29 cellular contexts compared by ENCODE assay signal in genomic region chr15:90227816-90228772, GRCh38. TPM values are rescaled to one million over a fixed set of nuclear protein-coding genes. Genes with fewer than 3 reads are reported as not detected.
DNase-seq lines count a peak whose midpoint lies in the region; ATAC-seq and TF ChIP-seq lines count a peak whose summit lies in the region.
"Had no signal": no experiment of that assay in that cellular context is flagged by ENCODE, and none has a peak within 500 bp of the region (broad histone marks: within the 10 kb centered on the region; RNA-seq: fewer than 3 reads in every experiment).

No MANE protein-coding gene starts in this region.

- H3K9me3 ChIP-seq in left ventricle myocardium inferior (replicated peaks): no peaks in the 10 kb centered on the region
- no peaks in the 10 kb centered on the region for H3K9me3 ChIP-seq in right atrium auricular region
- no peaks in the 10 kb centered on the region for H3K9me3 ChIP-seq in body of pancreas
- no peaks in the 10 kb centered on the region for H3K9me3 ChIP-seq in ovary
- H3K9me3 ChIP-seq: adrenal gland, heart left ventricle, MG63 had no signal

- WGBS in body of pancreas, 2 donors: 47 to 48% methylated on average over 16 to 36 of the region's 38 CpGs
- WGBS in ovary, 3 donors: 63 to 78% (median 73%) methylated on average over 28 to 38 of the region's 38 CpGs

- peak overlapping the region in 1 of 8 donors; percentile 47 for H3K4me3 Mint-ChIP-seq in naive B cell
- no peak overlapping the region for H3K4me3 Mint-ChIP-seq in chondrocyte (ENCODE audit: unreplicated experiment)
- H3K4me3 Mint-ChIP-seq: activated T-cell treated with anti-CD3 and anti-CD28 coated beads, Interleukin-2, amount 50 U/mL, for 72 hours; brain; stimulated activated naive CD8-positive, alpha-beta T cell treated with anti-CD3 and anti-CD28 coated beads, Interleukin-15, Interleukin-2, amounts not matched to agents 100 ng/mL and 50 ng/mL, for 24 hours had no signal

- H3K4me1 ChIP-seq in left ventricle myocardium inferior (peaks cover 48% of the 10 kb centered on the region), right atrium auricular region (peaks cover 0 to 43% of the 10 kb centered on the region in 2 donors), body of pancreas (peaks cover 66% of the 10 kb centered on the region), ovary (ENCODE audit: insufficient read depth) (peaks cover 3% of the 10 kb centered on the region)

- TF ChIP-seq CTCF in left ventricle myocardium inferior (IDR thresholded peaks at IDR 0.05; ENCODE audit: borderline replicate concordance): no peak
- TF ChIP-seq CTCF in right atrium auricular region (IDR thresholded peaks at IDR 0.05): no peak
- peak in 1 of 7 experiments; percentile 26 for TF ChIP-seq CTCF in body of pancreas (IDR thresholded peaks at IDR 0.05)
- TF ChIP-seq CTCF in chondrocyte (IDR thresholded peaks at IDR 0.05): no peak
- no peak for TF ChIP-seq CTCF in brain microvascular endothelial cell (IDR thresholded peaks at IDR 0.05; ENCODE audit: low read depth, low read length, missing control alignments)
- no peak for TF ChIP-seq CTCF in ovary (IDR thresholded peaks at IDR 0.05)

- peaks cover 87% of the 10 kb centered on the region for H3K36me3 ChIP-seq in left ventricle myocardium inferior
- peaks cover 72% of the 10 kb centered on the region for H3K36me3 ChIP-seq in right atrium auricular region
- H3K36me3 ChIP-seq in body of pancreas (replicated peaks in 1 of 2; ENCODE audit: insufficient read depth in 1 of 2, low read depth in 2 of 2): peaks cover 7 to 28% of the 10 kb centered on the region in 2 donors
- H3K36me3 ChIP-seq in brain microvascular endothelial cell (replicated peaks): peaks cover 34% of the 10 kb centered on the region
- H3K36me3 ChIP-seq in ovary: no peaks in the 10 kb centered on the region

- H3K36me3 Mint-ChIP-seq in naive B cell (peaks cover 7 to 28% of the 10 kb centered on the region in 2 donors), chondrocyte (ENCODE audit: low read depth) (peaks cover 11% of the 10 kb centered on the region)

- DNase-seq in left ventricle myocardium inferior: no peak
- DNase-seq in right atrium auricular region (ENCODE audit: low spot score): no peak
- peak; percentile 92 to 96 (median 96) for DNase-seq in body of pancreas
- no peak for DNase-seq in naive B cell
- DNase-seq in chondrocyte (ENCODE audit: low spot score): no peak
- DNase-seq in brain microvascular endothelial cell: no peak
- DNase-seq in activated CD4-positive, alpha-beta T cell treated with anti-CD3 and anti-CD28 coated beads for 48 hours: no peak
- DNase-seq in ovary: no peak
- DNase-seq: activated naive CD4-positive, alpha-beta T cell treated with Interleukin-2 at 50 U/mL for 16 hours; activated T-cell treated with anti-CD3 and anti-CD28 coated beads, Interleukin-2, amount 50 U/mL, for 72 hours; adrenal gland; DND-41; foreskin fibroblast; heart left ventricle; KBM-7; kidney glomerular epithelial cell; MG63; NCI-H1105 treated with DMSO at 0.1 percent for 48 hours; NCI-H2029; NCI-H345; NCI-H748 treated with DMSO at 0.1 percent for 48 hours; T-helper 2 cell had no signal

- in situ Hi-C loops in brain microvascular endothelial cell (cut with HindIII; ENCODE audit: low pct_ligation_motif_present, low sequenced_read_pairs): no loop called here

- peak overlapping the region; percentile 92 for H3K27ac ChIP-seq in left ventricle myocardium inferior (replicated peaks)
- H3K27ac ChIP-seq in right atrium auricular region: no peak overlapping the region
- H3K27ac ChIP-seq in body of pancreas: peak overlapping the region; percentile 90 to 98 (median 94)
- no peak overlapping the region for H3K27ac ChIP-seq in brain microvascular endothelial cell
- H3K27ac ChIP-seq in ovary: no peak overlapping the region
- H3K27ac ChIP-seq: epithelial cell of prostate, SK-N-MC had no signal

- no peaks in the 10 kb centered on the region for H3K9me3 Mint-ChIP-seq in naive B cell
- H3K9me3 Mint-ChIP-seq in chondrocyte (ENCODE audit: low read depth): no peaks in the 10 kb centered on the region
- H3K9me3 Mint-ChIP-seq: activated T-cell treated with anti-CD3 and anti-CD28 coated beads, Interleukin-2, amount 50 U/mL, for 72 hours; brain; stimulated activated naive CD8-positive, alpha-beta T cell treated with anti-CD3 and anti-CD28 coated beads, Interleukin-15, Interleukin-2, amounts not matched to agents 100 ng/mL and 50 ng/mL, for 24 hours had no signal

- ATAC-seq in body of pancreas (peak; percentile 72), naive B cell (ENCODE audit: low read depth in 2 of 2) (no peak)
- ATAC-seq: activated T-cell treated with anti-CD3 and anti-CD28 coated beads, Interleukin-2, amount 50 U/mL, for 72 hours; heart left ventricle had no signal

- TF ChIP-seq POLR2A in body of pancreas (IDR thresholded peaks at IDR 0.05) (peak; percentile 41 to 79 (median 75)), ovary (IDR thresholded peaks at IDR 0.05) (no peak)

- TF ChIP-seq EP300 in ovary (IDR thresholded peaks at IDR 0.05): no peak

- H3K27ac Mint-ChIP-seq in naive B cell: peak overlapping the region in 4 of 6 donors; percentile 24 to 99 (median 94)
- no peak overlapping the region for H3K27ac Mint-ChIP-seq in chondrocyte (ENCODE audit: unreplicated experiment)
- H3K27ac Mint-ChIP-seq: brain had no signal

- H3K4me1 Mint-ChIP-seq in naive B cell (peaks cover 44 to 52% (median 51%) of the 10 kb centered on the region in 3 donors), chondrocyte (ENCODE audit: low read depth) (peaks cover 16% of the 10 kb centered on the region)

- H3K27me3 ChIP-seq in left ventricle myocardium inferior (ENCODE audit: low read depth) (no peaks in the 10 kb centered on the region), right atrium auricular region (no peaks in the 10 kb centered on the region), body of pancreas (no peaks in the 10 kb centered on the region), brain microvascular endothelial cell (replicated peaks) (no peaks in the 10 kb centered on the region), ovary (no peaks in the 10 kb centered on the region)
- H3K27me3 ChIP-seq: adrenal gland, heart left ventricle, MG63 had no signal

- H3K27me3 Mint-ChIP-seq in naive B cell (no peaks in the 10 kb centered on the region), chondrocyte (ENCODE audit: low read depth) (no peaks in the 10 kb centered on the region)
- H3K27me3 Mint-ChIP-seq: brain; stimulated activated naive CD8-positive, alpha-beta T cell treated with anti-CD3 and anti-CD28 coated beads, Interleukin-15, Interleukin-2, amounts not matched to agents 100 ng/mL and 50 ng/mL, for 24 hours had no signal

- H3K4me3 ChIP-seq in left ventricle myocardium inferior (no peak overlapping the region), right atrium auricular region (no peak overlapping the region), body of pancreas (no peak overlapping the region), brain microvascular endothelial cell (ENCODE audit: low read depth, low read length) (no peak overlapping the region), ovary (no peak overlapping the region)
- H3K4me3 ChIP-seq: adrenal gland, heart left ventricle, lung, MG63, SK-N-MC had no signal

- intact Hi-C loops in left ventricle myocardium inferior (cut with micrococcal nuclease): no loop called here
- intact Hi-C loops in body of pancreas (cut with DNase I): no loop called here
- intact Hi-C loops in ovary (cut with DNase I): loop anchor here in 2 of 4 donors (10.0 kb wide), 3 partner anchors 143 to 333 kb away; partner anchors contain the start of gene AP3S2 (in 1 of the 2)

RNA-seq across cellular contexts. Expression of gene CIB1, which starts 5.6 kb away (rescaled TPM):
- 69.6 TPM for total RNA-seq in left ventricle myocardium inferior
- total RNA-seq in right atrium auricular region: 10 to 100 TPM; 24.9 to 31.1 TPM
- total RNA-seq in body of pancreas: 10 to 100 TPM; 36.6 to 59.0 TPM
- 100 to 1,000 TPM; 204 to 259 (median 235) TPM for polyA plus RNA-seq in naive B cell (ENCODE audit: low read depth in 6 of 6)
- total RNA-seq in chondrocyte: 40.2 to 42.4 TPM (median 40.9 TPM) in 3 replicates
- total RNA-seq in ovary: 10 to 100 TPM; 18.5 to 68.8 (median 45.0) TPM
- polyA plus RNA-seq in ovary: 10 to 100 TPM; 40.2 to 53.6 TPM

RNA-seq across cellular contexts. Expression of gene GDPGP1, which starts 5.9 kb away (rescaled TPM):
- 15.5 TPM for total RNA-seq in left ventricle myocardium inferior
- total RNA-seq in right atrium auricular region: 10 to 100 TPM in 1 of 2 donors, 1 to 10 TPM in 1; 8.6 to 16.1 TPM
- 1 to 10 TPM in 1 of 2 donors, under 1 TPM in 1; 0.33 to 5.2 TPM for total RNA-seq in body of pancreas
- 1 to 10 TPM in 4 of 6 donors, under 1 TPM in 2; 0.70 to 2.1 (median 1.3) TPM for polyA plus RNA-seq in naive B cell (ENCODE audit: low read depth in 6 of 6)
- 4.8 to 5.8 TPM (median 5.5 TPM) in 3 replicates for total RNA-seq in chondrocyte
- total RNA-seq in ovary: 1 to 10 TPM; 2.5 to 9.3 (median 8.3) TPM
- 1 to 10 TPM; 2.0 to 3.0 TPM for polyA plus RNA-seq in ovary

RNA-seq across cellular contexts. Expression of gene TTLL13, which starts 21.3 kb away (rescaled TPM):
- total RNA-seq in left ventricle myocardium inferior: 0.19 TPM
- total RNA-seq in right atrium auricular region: not detected
- not detected for total RNA-seq in body of pancreas
- 1 to 10 TPM in 1 of 6 donors, under 1 TPM in 3, not detected in 2; 0.11 to 1.4 (median 0.34) TPM for polyA plus RNA-seq in naive B cell (ENCODE audit: low read depth in 6 of 6)
- 0.69 TPM in 1 of 3 replicates, not detected in the others for total RNA-seq in chondrocyte
- under 1 TPM in 3 of 7 donors, not detected in 4; 0.10 to 0.15 (median 0.13) TPM for total RNA-seq in ovary
- polyA plus RNA-seq in ovary: under 1 TPM; 0.04 to 0.33 TPM
- total RNA-seq: A172, posterior vena cava had no signal

RNA-seq across cellular contexts. Expression of gene SEMA4B, which starts 27.0 kb away (rescaled TPM):
- total RNA-seq in left ventricle myocardium inferior (22.7 TPM), right atrium auricular region (10 to 100 TPM; 22.1 to 31.6 TPM), body of pancreas (10 to 100 TPM; 42.8 to 63.9 TPM), chondrocyte (6.7 to 10.5 TPM (median 9.2 TPM) in 3 replicates), ovary (10 to 100 TPM; 25.3 to 83.8 (median 51.0) TPM)
- polyA plus RNA-seq in naive B cell (ENCODE audit: low read depth in 6 of 6) (100 to 1,000 TPM in 4 of 6 donors, 10 to 100 TPM in 2; 96.8 to 172 (median 103) TPM), ovary (10 to 100 TPM; 12.4 to 24.4 TPM)

RNA-seq across cellular contexts. Expression of gene NGRN, which starts 37.4 kb away (rescaled TPM):
- 120 TPM for total RNA-seq in left ventricle myocardium inferior
- 100 to 1,000 TPM; 107 to 110 TPM for total RNA-seq in right atrium auricular region
- 10 to 100 TPM; 27.4 to 27.8 TPM for total RNA-seq in body of pancreas
- 10 to 100 TPM; 33.6 to 80.2 (median 54.1) TPM for polyA plus RNA-seq in naive B cell (ENCODE audit: low read depth in 6 of 6)
- total RNA-seq in chondrocyte: 87.3 to 116 TPM (median 94.0 TPM) in 3 replicates
- total RNA-seq in ovary: 100 to 1,000 TPM in 3 of 7 donors, 10 to 100 TPM in 4; 52.8 to 111 (median 86.0) TPM
- 100 to 1,000 TPM in 1 of 2 donors, 10 to 100 TPM in 1; 69.8 to 112 TPM for polyA plus RNA-seq in ovary

Comparison
In these comparisons a context has a peak if more than half of its experiments do, and no peak if none do; other contexts are left out.
1. H3K27ac ChIP-seq: peak in left ventricle myocardium inferior (single experiment) and body of pancreas (4 of 4); none in right atrium auricular region (0 of 2), brain microvascular endothelial cell (single experiment) and ovary (0 of 2).
2. DNase-seq: peak in body of pancreas (4 of 4); none in left ventricle myocardium inferior (single experiment), right atrium auricular region (single experiment), naive B cell (single experiment), chondrocyte (single experiment), brain microvascular endothelial cell (single experiment), activated CD4-positive, alpha-beta T cell treated with anti-CD3 and anti-CD28 coated beads for 48 hours (single experiment) and ovary (0 of 5).